ENCODE assay signal across 15 cellular contexts in the genomic region with DNA sequence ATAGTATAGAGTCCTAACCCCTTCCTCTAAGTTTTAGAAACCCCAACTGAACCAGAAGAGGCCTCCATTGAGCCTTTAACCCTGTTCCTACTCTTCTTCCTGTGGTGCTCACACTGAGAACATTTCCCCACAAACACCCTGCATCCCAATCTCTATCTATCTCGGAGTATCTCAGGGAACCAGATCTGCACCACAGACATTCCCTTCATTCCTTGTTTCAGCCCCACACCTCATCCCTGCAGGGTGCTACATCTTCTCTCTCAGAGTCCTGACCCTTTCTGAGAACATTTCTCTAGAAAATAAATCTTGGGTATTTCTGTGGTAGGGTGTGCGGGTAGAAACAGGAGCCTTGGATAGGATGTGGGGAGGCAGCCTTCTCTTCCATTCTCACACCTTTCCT.
DNase-seq lines count a peak whose midpoint lies in the region; ATAC-seq, FAIRE-seq and TF ChIP-seq lines count a peak whose summit lies in the region.
"Had no signal": no experiment of that assay in that cellular context is flagged by ENCODE, and none has a peak within 500 bp of the region (broad histone marks: within the 10 kb centered on the region; RNA-seq: fewer than 3 reads in every experiment).

No MANE protein-coding gene starts in this region.

- H3K9ac ChIP-seq in H1 (replicated peaks in 1 of 4; ENCODE audit: extremely low read depth in 1 of 4, low read depth in 3 of 4, low read length in 3 of 4) (no peak overlapping the region), neural progenitor cell (no peak overlapping the region), GM23248 (no peak overlapping the region)
- H3K9ac ChIP-seq: BLaER1, KMS-11 had no signal

- H3K36me3 ChIP-seq in H1 (ENCODE audit: control insufficient read depth in 2 of 4, insufficient read depth in 4 of 4, low read length in 3 of 4) (no peaks in the 10 kb centered on the region), neural progenitor cell (no peaks in the 10 kb centered on the region), GM23248 (ENCODE audit: low read depth) (no peaks in the 10 kb centered on the region)
- H3K36me3 ChIP-seq: BLaER1, HAP-1 had no signal

- H3K14ac ChIP-seq in H1 (ENCODE audit: insufficient read length), result no peak overlapping the region

- no peaks in the 10 kb centered on the region for H3K4me1 ChIP-seq in H1 (replicated peaks in 1 of 4; ENCODE audit: control insufficient read depth in 3 of 4, insufficient read depth in 4 of 4, low read length in 3 of 4)
- H3K4me1 ChIP-seq in neural progenitor cell, result no peaks in the 10 kb centered on the region
- no peaks in the 10 kb centered on the region for H3K4me1 ChIP-seq in GM23248 (ENCODE audit: insufficient read depth)
- H3K4me1 ChIP-seq: BLaER1 had no signal

- H3K4ac ChIP-seq in H1 (replicated peaks; ENCODE audit: insufficient read length, low read depth, low read length), result no peak overlapping the region

- H3K79me2 ChIP-seq in H1 (ENCODE audit: control insufficient read depth in 1 of 2, insufficient read depth in 2 of 2, low read length in 2 of 2), result no peaks in the 10 kb centered on the region
- H3K79me2 ChIP-seq in neural progenitor cell (ENCODE audit: low read depth), result no peaks in the 10 kb centered on the region
- no peaks in the 10 kb centered on the region for H3K79me2 ChIP-seq in GM23248 (ENCODE audit: insufficient read depth)

- no peak overlapping the region for H2BK120ac ChIP-seq in H1 (replicated peaks; ENCODE audit: low read depth, low read length)

- POLR2A ChIA-PET in WTC11 (lab: Charles Lee) (no interaction called here), H1 (lab: Charles Lee; ENCODE audit: partially characterized antibody) (no interaction called here)

- H3K36me3 Mint-ChIP-seq in IgD-negative memory B cell, result peaks cover 3% of the 10 kb centered on the region
- H3K36me3 Mint-ChIP-seq in WTC11, result no peaks in the 10 kb centered on the region
- no peaks in the 10 kb centered on the region for H3K36me3 Mint-ChIP-seq in neural progenitor cell
- H3K36me3 Mint-ChIP-seq: CD14-positive monocyte; CD4-positive, alpha-beta memory T cell had no signal

- H2AFZ ChIP-seq in H1 (ENCODE audit: low read length) (peak overlapping the region; percentile 83), neural progenitor cell (replicated peaks) (peak overlapping the region; percentile 20), GM23248 (no peak overlapping the region)

- H3K4me3 ChIP-seq in H1 (ENCODE audit: extremely low read depth in 1 of 4, insufficient read depth in 2 of 4, low read depth in 3 of 4, low read length in 4 of 4) (no peak overlapping the region), neural progenitor cell (no peak overlapping the region), GM23248 (no peak overlapping the region)
- H3K4me3 ChIP-seq: BLaER1, GM12878, HAP-1 had no signal

- no peaks in the 10 kb centered on the region for H3K79me1 ChIP-seq in H1 (ENCODE audit: low read depth, low read length)

- H3K4me2 ChIP-seq in H1 (ENCODE audit: insufficient read depth in 1 of 2, low read depth in 2 of 2, low read length in 2 of 2) (no peak overlapping the region), neural progenitor cell (no peak overlapping the region), GM23248 (ENCODE audit: unreplicated experiment) (no peak overlapping the region)
- H3K4me2 ChIP-seq: BLaER1, KMS-11 had no signal

- no peak overlapping the region for H4K5ac ChIP-seq in H1 (ENCODE audit: insufficient read length, low read depth, low read length)

- H3K4me3 Mint-ChIP-seq in IgD-negative memory B cell (no peak overlapping the region), WTC11 (no peak overlapping the region), neural progenitor cell (no peak overlapping the region)
- H3K4me3 Mint-ChIP-seq: CD14-positive monocyte; CD4-positive, alpha-beta memory T cell had no signal

- H4K20me1 ChIP-seq in H1 (replicated peaks in 1 of 2; ENCODE audit: control insufficient read depth in 1 of 2, insufficient read depth in 2 of 2, low read length in 2 of 2), result no peaks in the 10 kb centered on the region
- no peaks in the 10 kb centered on the region for H4K20me1 ChIP-seq in neural progenitor cell (ENCODE audit: low read depth)
- H4K20me1 ChIP-seq in GM23248 (ENCODE audit: insufficient read depth), result no peaks in the 10 kb centered on the region
- H4K20me1 ChIP-seq: BLaER1 had no signal

- no peak overlapping the region for H2BK15ac ChIP-seq in H1 (ENCODE audit: low read length)

- no peak overlapping the region for H4K91ac ChIP-seq in H1 (replicated peaks; ENCODE audit: insufficient read length, low read length)

- WGBS in H1 (ENCODE audit: extremely low coverage in 1 of 2, insufficient coverage in 1 of 2, insufficient read length in 1 of 2, insufficient replicate concordance in 2 of 2, low coverage in 1 of 2, low lambda C conversion rate in 2 of 2, missing lambda C conversion rate in 1 of 2), 2 experiments, result 67% methylated on average over 2 of the region's 2 CpGs; no CpG with 5 or more reads in 1 of the 2 experiments
- 94 to 95% methylated on average over 2 of the region's 2 CpGs for WGBS in GM23248 (ENCODE audit: low coverage in 1 of 2, low lambda C conversion rate in 2 of 2, missing lambda C conversion rate in 2 of 2), 2 experiments

- no peak for TF ChIP-seq EP300 in H1 (IDR thresholded peaks at IDR 0.05; ENCODE audit: borderline replicate concordance in 1 of 2, low read depth in 2 of 2, low read length in 2 of 2)

- H3K27me3 ChIP-seq in H1 (replicated peaks in 1 of 4; ENCODE audit: control insufficient read depth in 3 of 4, extremely low read depth in 1 of 4, insufficient read depth in 3 of 4, low read length in 3 of 4) (no peaks in the 10 kb centered on the region), neural progenitor cell (no peaks in the 10 kb centered on the region), GM23248 (replicated peaks; ENCODE audit: insufficient read depth) (peaks cover 30% of the 10 kb centered on the region; the same call in 1 of the 2 replicates)
- H3K27me3 ChIP-seq: BLaER1 had no signal

- no peak overlapping the region for H2AK5ac ChIP-seq in H1 (ENCODE audit: low read depth, low read length)

- H3K27ac Mint-ChIP-seq in IgD-negative memory B cell (peak overlapping the region in 2 of 3 donors; percentile 36 to 87), WTC11 (no peak overlapping the region), neural progenitor cell (no peak overlapping the region)
- H3K27ac Mint-ChIP-seq: CD14-positive monocyte; CD4-positive, alpha-beta memory T cell had no signal

- no peak for DNase-seq in WTC11 (ENCODE audit: low spot score)
- DNase-seq in H1 (ENCODE audit: low read depth in 1 of 2, low spot score in 2 of 2), result no peak
- DNase-seq in neural progenitor cell (ENCODE audit: low spot score), result no peak
- DNase-seq in GM23248, result no peak
- no peak for DNase-seq in dedifferentiated amniotic fluid mesenchymal stem cell (ENCODE audit: extremely low spot score)
- DNase-seq in kidney glomerular epithelial cell (lab: John Stamatoyannopoulos, UW), result no peak
- no peak for DNase-seq in activated CD8-positive, alpha-beta memory T cell treated with anti-CD3 and anti-CD28 coated beads, Interleukin-2, amount 50 U/mL, for 48 hours
- DNase-seq: CD4-positive, alpha-beta memory T cell; DND-41 had no signal

- no peak for FAIRE-seq in H1 (lab: Jason Lieb, UNC)
- FAIRE-seq: GM12878 had no signal

- no peaks in the 10 kb centered on the region for H3K9me3 ChIP-seq in H1 (ENCODE audit: insufficient read depth in 2 of 2, low read depth in 1 of 2, low read length in 1 of 2)
- no peaks in the 10 kb centered on the region for H3K9me3 ChIP-seq in neural progenitor cell (ENCODE audit: low read depth)
- no peaks in the 10 kb centered on the region for H3K9me3 ChIP-seq in GM23248 (ENCODE audit: low read depth)
- H3K9me3 ChIP-seq: BLaER1, HAP-1 had no signal

- peak; percentile 62 for ATAC-seq in WTC11
- ATAC-seq: GM12878 had no signal

- H2BK12ac ChIP-seq in H1 (ENCODE audit: low read depth, low read length), result no peak overlapping the region

- H3K4me1 Mint-ChIP-seq in IgD-negative memory B cell, result peaks cover 5% of the 10 kb centered on the region in 3 donors
- H3K4me1 Mint-ChIP-seq in WTC11, result peaks cover 12% of the 10 kb centered on the region
- no peaks in the 10 kb centered on the region for H3K4me1 Mint-ChIP-seq in neural progenitor cell
- H3K4me1 Mint-ChIP-seq: CD14-positive monocyte; CD4-positive, alpha-beta memory T cell had no signal

- in situ Hi-C loops in GM23248 (cut with MboI), result loop anchor here (10.0 kb wide), 2 partner anchors 289 to 409 kb away; no protein-coding TSS in a partner anchor

- CTCF ChIA-PET in WTC11 (lab: Charles Lee) (interaction anchor here (0.6 kb wide), 1 partner anchor 901 kb away, joined by 3 read pairs; no protein-coding TSS in a partner anchor), H1 (lab: Charles Lee; ENCODE audit: partially characterized antibody) (interaction anchor here (0.6 to 3.3 kb wide), 4 partner anchors 18 to 415 kb away, joined by 3 to 15 read pairs (median 3); no protein-coding TSS in a partner anchor)

- H2BK5ac ChIP-seq in H1 (ENCODE audit: low read depth, low read length), result no peak overlapping the region

- H3K9me3 Mint-ChIP-seq in IgD-negative memory B cell (no peaks in the 10 kb centered on the region), WTC11 (peaks cover 3% of the 10 kb centered on the region), neural progenitor cell (no peaks in the 10 kb centered on the region)
- H3K9me3 Mint-ChIP-seq: CD14-positive monocyte had no signal

- no peak for TF ChIP-seq RAD21 in H1 (IDR thresholded peaks at IDR 0.05 in 1 of 2, conservative IDR thresholded peaks at IDR 0.05 in 1 of 2; ENCODE audit: low read depth in 2 of 2, low read length in 2 of 2)

- H3F3A ChIP-seq in neural progenitor cell (ENCODE audit: low read depth), result no peaks in the 10 kb centered on the region
- H3F3A ChIP-seq in GM23248 (ENCODE audit: insufficient read depth), result no peaks in the 10 kb centered on the region

- no peak for TF ChIP-seq POLR2A in H1 (IDR thresholded peaks at IDR 0.05; ENCODE audit: control extremely low read depth in 1 of 2, low read depth in 2 of 2, low read length in 2 of 2)

- no peaks in the 10 kb centered on the region for H3K23me2 ChIP-seq in H1 (ENCODE audit: low read depth, low read length)

- TF ChIP-seq CTCF in WTC11 (IDR thresholded peaks at IDR 0.05) (no peak), H1 (IDR thresholded peaks at IDR 0.05; ENCODE audit: control extremely low read depth in 1 of 3, insufficient read depth in 1 of 3, low read depth in 1 of 3, low read length in 3 of 3) (no peak), neural progenitor cell (IDR thresholded peaks at IDR 0.05) (no peak)

- H3K23ac ChIP-seq in H1 (ENCODE audit: insufficient read length), result no peak overlapping the region

- H3K27ac ChIP-seq in H1 (ENCODE audit: low read depth, low read length), result no peak overlapping the region
- H3K27ac ChIP-seq in neural progenitor cell, result no peak overlapping the region
- no peak overlapping the region for H3K27ac ChIP-seq in GM23248
- H3K27ac ChIP-seq: BLaER1, KMS-11 had no signal

- H4K8ac ChIP-seq in H1 (ENCODE audit: extremely low read depth, insufficient read depth, low read length), result no peak overlapping the region

- H3K9me2 ChIP-seq in GM23248 (ENCODE audit: insufficient read depth), result no peaks in the 10 kb centered on the region

- no peak overlapping the region for H3K18ac ChIP-seq in H1 (ENCODE audit: extremely low read depth, low read length)

- H3K56ac ChIP-seq in H1 (replicated peaks; ENCODE audit: insufficient read length, low read depth, low read length), result no peak overlapping the region

- H3K27me3 Mint-ChIP-seq in IgD-negative memory B cell, result no peaks in the 10 kb centered on the region
- no peaks in the 10 kb centered on the region for H3K27me3 Mint-ChIP-seq in WTC11 (ENCODE audit: low read depth)
- H3K27me3 Mint-ChIP-seq in neural progenitor cell (ENCODE audit: insufficient read depth, low read depth), result no peaks in the 10 kb centered on the region

- H2BK20ac ChIP-seq in H1 (ENCODE audit: low read length), result no peak overlapping the region

Comparison
In these comparisons a context has a peak if more than half of its experiments do, and no peak if none do; other contexts are left out.
1. H3K27ac Mint-ChIP-seq: peak in IgD-negative memory B cell (2 of 3); none in WTC11 (single experiment) and neural progenitor cell (single experiment).